18 cellular contexts compared by ENCODE assay signal in genomic region chr12:11685716-11686115, GRCh38. TPM values are rescaled to one million over a fixed set of nuclear protein-coding genes. Genes with fewer than 3 reads are reported as not detected.
DNase-seq lines count a peak whose midpoint lies in the region; ATAC-seq and TF ChIP-seq lines count a peak whose summit lies in the region.
"Had no signal": no experiment of that assay in that cellular context is flagged by ENCODE, and none has a peak within 500 bp of the region (broad histone marks: within the 10 kb centered on the region; RNA-seq: fewer than 3 reads in every experiment).

No MANE protein-coding gene starts in this region.

- H3K27ac Mint-ChIP-seq in mesothelial cell of epicardium: peak overlapping the region; percentile 7
- peak overlapping the region; percentile 51 for H3K27ac Mint-ChIP-seq in stimulated activated memory B cell treated with anti-CD40 and anti-IgM and Interleukin-4, amounts not matched to agents 10 μg/mL and 1 μg/mL and 100 μg/mL, for 72 hours

- H3K9me3 ChIP-seq in SJSA1 (replicated peaks): no peaks in the 10 kb centered on the region
- H3K9me3 ChIP-seq: MG63, SK-N-SH had no signal

- DNase-seq in SJSA1 (ENCODE audit: low read depth in 1 of 2, low spot score in 2 of 2) (peak in 1 of 2 experiments; percentile 54), choroid plexus epithelial cell (ENCODE audit: low read depth) (peak; percentile 41), mesothelial cell of epicardium (ENCODE audit: low spot score in 2 of 2, unreplicated experiment in 2 of 2) (no peak), MV-4-11 (lab: John Stamatoyannopoulos, UW) (no peak), NCI-H1105 (lab: John Stamatoyannopoulos, UW) (no peak)
- DNase-seq: DMS 273 treated with DMSO at 0.1 percent for 48 hours; DND-41; GDM1; GM23248; MG63; NCI-H1092; NK-92 treated with Interleukin-12 subunit alpha and Interleukin-12 subunit beta, amount 100 ng/mL, for 24 hours; SHP77; SK-N-SH had no signal

- TF ChIP-seq CTCF in choroid plexus epithelial cell (conservative IDR thresholded peaks at IDR 0.05; ENCODE audit: low read depth, low read length) (no peak), mesothelial cell of epicardium (IDR thresholded peaks at IDR 0.05; ENCODE audit: unreplicated experiment) (no peak)

- no peaks in the 10 kb centered on the region for H3K9me3 Mint-ChIP-seq in mesothelial cell of epicardium
- peaks cover 3% of the 10 kb centered on the region for H3K9me3 Mint-ChIP-seq in stimulated activated memory B cell treated with anti-CD40 and anti-IgM and Interleukin-4, amounts not matched to agents 10 μg/mL and 1 μg/mL and 100 μg/mL, for 72 hours

- no peaks in the 10 kb centered on the region for H3K27me3 ChIP-seq in SJSA1 (replicated peaks)
- H3K27me3 ChIP-seq: MG63 had no signal

- H3K4me1 Mint-ChIP-seq in mesothelial cell of epicardium: peaks cover 31% of the 10 kb centered on the region
- H3K4me1 Mint-ChIP-seq in stimulated activated memory B cell treated with anti-CD40 and anti-IgM and Interleukin-4, amounts not matched to agents 10 μg/mL and 1 μg/mL and 100 μg/mL, for 72 hours: peaks cover 83% of the 10 kb centered on the region

- no peak overlapping the region for H3K4me3 Mint-ChIP-seq in mesothelial cell of epicardium
- H3K4me3 Mint-ChIP-seq in stimulated activated memory B cell treated with anti-CD40 and anti-IgM and Interleukin-4, amounts not matched to agents 10 μg/mL and 1 μg/mL and 100 μg/mL, for 72 hours: no peak overlapping the region

- no peak for ATAC-seq in stimulated activated memory B cell treated with anti-CD40 and anti-IgM and Interleukin-4, amounts not matched to agents 10 μg/mL and 1 μg/mL and 100 μg/mL, for 72 hours
- ATAC-seq in GM18511 (IDR thresholded peaks at IDR 0.05; ENCODE audit: unreplicated experiment) (no peak), GM19328 (IDR thresholded peaks at IDR 0.05; ENCODE audit: unreplicated experiment) (no peak)
- ATAC-seq: HCT116 had no signal

- H3K4me1 ChIP-seq in SJSA1 (replicated peaks): peaks cover 38% of the 10 kb centered on the region

- peak overlapping the region; percentile 14 for H3K27ac ChIP-seq in SJSA1
- H3K27ac ChIP-seq: GM23248 had no signal

- no peaks in the 10 kb centered on the region for H3K27me3 Mint-ChIP-seq in mesothelial cell of epicardium (ENCODE audit: low read depth)
- no peaks in the 10 kb centered on the region for H3K27me3 Mint-ChIP-seq in stimulated activated memory B cell treated with anti-CD40 and anti-IgM and Interleukin-4, amounts not matched to agents 10 μg/mL and 1 μg/mL and 100 μg/mL, for 72 hours

- H3K36me3 Mint-ChIP-seq in mesothelial cell of epicardium: no peaks in the 10 kb centered on the region
- H3K36me3 Mint-ChIP-seq in stimulated activated memory B cell treated with anti-CD40 and anti-IgM and Interleukin-4, amounts not matched to agents 10 μg/mL and 1 μg/mL and 100 μg/mL, for 72 hours: peaks cover 29% of the 10 kb centered on the region

- no peak overlapping the region for H3K4me3 ChIP-seq in SJSA1
- no peak overlapping the region for H3K4me3 ChIP-seq in choroid plexus epithelial cell (ENCODE audit: low read depth, low read length)
- H3K4me3 ChIP-seq: GM23248, MG63 had no signal

- 0 out of 2 replicates have a peak, but pooled peaks cover 3% of the 10 kb centered on the region for H3K36me3 ChIP-seq in SJSA1
- H3K36me3 ChIP-seq: MG63 had no signal

RNA-seq across cellular contexts. Expression of gene ETV6, which starts 36.2 kb away (rescaled TPM):
- 5.9 and 8.0 TPM in 2 replicates for total RNA-seq in SJSA1 (2014; rRNA removed; shearing (Covaris generic))
- 26.2 to 31.4 TPM (median 27.5 TPM) in 3 replicates for total RNA-seq in mesothelial cell of epicardium
